9 cellular contexts compared by ENCODE assay signal in genomic region chr7:138350103-138350700, GRCh38.
"Had no signal": no experiment of that assay in that cellular context is flagged by ENCODE, and none has a peak within 500 bp of the region (broad histone marks: within the 10 kb centered on the region; RNA-seq: fewer than 3 reads in every experiment).

No MANE protein-coding gene starts in this region.

- H3K27ac Mint-ChIP-seq: H9 had no signal

- H3K9ac ChIP-seq: GM23248, KMS-11 had no signal

- H3K27ac ChIP-seq: GM23248, HL-60, KMS-11 had no signal

- FAIRE-seq: H1, H54 had no signal

- H2AFZ ChIP-seq: GM23248 had no signal

- H3K4me2 ChIP-seq: KMS-11 had no signal

- H3K4me3 Mint-ChIP-seq: H9 had no signal

- DNase-seq: GM23248, H9, HCEC 1CT, IMR-90, KBM-7 had no signal

- H3K4me3 ChIP-seq: GM23248 had no signal
